In the genomic region with DNA sequence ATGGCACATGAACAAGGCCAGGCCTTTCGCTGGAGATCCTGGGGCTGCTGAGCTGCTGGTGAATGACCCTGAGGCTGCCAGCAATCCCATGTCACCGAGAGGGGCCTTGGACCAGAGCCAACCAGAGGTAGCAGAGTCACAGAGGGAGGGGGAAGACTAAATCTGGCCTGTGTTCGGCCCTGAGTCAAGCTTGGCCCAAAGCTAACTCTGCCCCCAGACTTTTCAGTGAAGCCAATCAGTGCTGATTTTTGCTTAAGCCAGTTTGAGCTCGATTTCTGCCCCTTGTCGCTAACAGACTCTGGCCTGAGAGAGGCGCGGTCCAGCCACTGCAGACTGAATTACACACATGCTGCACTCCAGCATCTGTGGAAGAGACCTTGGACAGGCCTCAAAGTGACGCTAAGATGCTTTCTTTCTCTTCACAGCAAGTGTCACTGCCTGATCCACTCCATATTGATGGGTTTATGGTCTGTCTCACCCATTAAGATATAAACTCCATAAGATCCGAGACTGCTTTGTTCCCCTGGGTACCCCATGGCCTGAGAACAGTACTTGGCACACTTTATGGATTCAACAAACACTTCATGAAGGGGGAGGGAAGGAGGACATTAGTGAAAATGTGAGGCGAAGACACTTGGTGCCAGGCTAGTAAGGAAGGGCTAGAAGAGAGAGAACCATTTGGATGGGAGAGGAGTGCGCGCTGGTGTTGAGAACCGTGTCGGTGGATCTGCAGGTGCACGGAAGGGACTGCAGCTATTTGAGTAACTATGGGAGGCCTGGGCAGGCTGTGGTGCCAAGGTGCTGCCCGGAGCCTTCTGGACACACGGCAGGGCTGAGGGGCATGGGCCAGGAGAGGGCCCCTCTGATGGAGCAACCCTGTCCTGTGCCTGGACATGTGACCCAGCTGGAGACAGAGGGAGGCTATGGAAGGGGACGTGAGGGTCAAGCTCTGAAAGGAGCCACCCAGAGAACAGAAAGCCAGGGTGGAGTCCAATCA, we compare ENCODE assay signal across 9 cellular contexts. TPM values are rescaled to one million over a fixed set of nuclear protein-coding genes. Genes with fewer than 3 reads are reported as not detected.
DNase-seq lines count a peak whose midpoint lies in the region; ATAC-seq, FAIRE-seq and TF ChIP-seq lines count a peak whose summit lies in the region.
"Had no signal": no experiment of that assay in that cellular context is flagged by ENCODE, and none has a peak within 500 bp of the region (broad histone marks: within the 10 kb centered on the region; RNA-seq: fewer than 3 reads in every experiment).

No MANE protein-coding gene starts in this region.

- H3K56ac ChIP-seq in H1 (replicated peaks; ENCODE audit: insufficient read length, low read depth, low read length): no peak overlapping the region

- CTCF ChIA-PET in H1 (lab: Charles Lee; ENCODE audit: partially characterized antibody): interaction anchor here (0.6 to 5.8 kb wide), 7 partner anchors 7 to 156 kb away, joined by 3 to 43 read pairs (median 3); no protein-coding TSS in a partner anchor

- H2AFZ ChIP-seq in H1 (ENCODE audit: low read length): no peak overlapping the region
- H2AFZ ChIP-seq in neuronal stem cell (ENCODE audit: low read length): no peak overlapping the region

- 89% methylated on average over 18 of the region's 18 CpGs; no CpG with 5 or more reads in 1 of the 2 experiments for WGBS in H1 (ENCODE audit: extremely low coverage in 1 of 2, insufficient coverage in 1 of 2, insufficient read length in 1 of 2, insufficient replicate concordance in 2 of 2, low coverage in 1 of 2, low lambda C conversion rate in 2 of 2, missing lambda C conversion rate in 1 of 2), 2 experiments
- WGBS in neuronal stem cell (ENCODE audit: extremely low coverage in 2 of 2, insufficient read length in 2 of 2, insufficient replicate concordance in 1 of 2), 2 donors: no CpG with 5 or more reads among the region's 18 CpGs

- H2BK120ac ChIP-seq in H1 (replicated peaks; ENCODE audit: low read depth, low read length) (no peak overlapping the region), neuronal stem cell (ENCODE audit: low read depth, low read length) (no peak overlapping the region)

- no peak for ATAC-seq in HG03457 (IDR thresholded peaks at IDR 0.05; ENCODE audit: unreplicated experiment)
- no peak for ATAC-seq in GM19455 (IDR thresholded peaks at IDR 0.05; ENCODE audit: unreplicated experiment)
- no peak for ATAC-seq in GM21390 (IDR thresholded peaks at IDR 0.05; ENCODE audit: unreplicated experiment)
- ATAC-seq in HG03139 (IDR thresholded peaks at IDR 0.05; ENCODE audit: unreplicated experiment): no peak
- ATAC-seq: sciatic nerve had no signal

- H3K9ac ChIP-seq in H1 (replicated peaks in 1 of 4; ENCODE audit: extremely low read depth in 1 of 4, low read depth in 3 of 4, low read length in 3 of 4) (no peak overlapping the region), neuronal stem cell (ENCODE audit: low read depth, low read length, poor library complexity) (no peak overlapping the region)

- no peak for TF ChIP-seq EP300 in H1 (IDR thresholded peaks at IDR 0.05; ENCODE audit: borderline replicate concordance in 1 of 2, low read depth in 2 of 2, low read length in 2 of 2)

- H3K4me1 ChIP-seq in H1 (replicated peaks in 1 of 4; ENCODE audit: control insufficient read depth in 3 of 4, insufficient read depth in 4 of 4, low read length in 3 of 4) (peaks cover 7 to 32% (median 15%) of the 10 kb centered on the region in 4 experiments), neuronal stem cell (ENCODE audit: control insufficient read depth in 2 of 2, insufficient read depth in 1 of 2, low read depth in 1 of 2, low read length in 2 of 2) (peaks cover 19 to 23% of the 10 kb centered on the region in 2 donors)

- H4K20me1 ChIP-seq in H1 (replicated peaks in 1 of 2; ENCODE audit: control insufficient read depth in 1 of 2, insufficient read depth in 2 of 2, low read length in 2 of 2): peaks cover 50 to 55% of the 10 kb centered on the region in 2 experiments

- H2BK5ac ChIP-seq in H1 (ENCODE audit: low read depth, low read length): no peak overlapping the region
- H2BK5ac ChIP-seq in neuronal stem cell (ENCODE audit: low read length): peak overlapping the region; percentile 32

- H3K18ac ChIP-seq in H1 (ENCODE audit: extremely low read depth, low read length) (no peak overlapping the region), neuronal stem cell (ENCODE audit: low read length) (no peak overlapping the region)

- no peaks in the 10 kb centered on the region for H3K23me2 ChIP-seq in H1 (ENCODE audit: low read depth, low read length)

- H2AK5ac ChIP-seq in H1 (ENCODE audit: low read depth, low read length) (no peak overlapping the region), neuronal stem cell (ENCODE audit: low read depth, low read length) (no peak overlapping the region)

- H3K14ac ChIP-seq in H1 (ENCODE audit: insufficient read length) (no peak overlapping the region), neuronal stem cell (ENCODE audit: low read length) (no peak overlapping the region)

- FAIRE-seq in H1 (lab: Jason Lieb, UNC): no peak

- H3K4ac ChIP-seq in H1 (replicated peaks; ENCODE audit: insufficient read length, low read depth, low read length) (peak overlapping the region; percentile 33), neuronal stem cell (ENCODE audit: low read length) (no peak overlapping the region)

- H3K9me3 ChIP-seq in H1 (ENCODE audit: insufficient read depth in 2 of 2, low read depth in 1 of 2, low read length in 1 of 2) (no peaks in the 10 kb centered on the region), neuronal stem cell (replicated peaks in 1 of 2; ENCODE audit: control insufficient read depth in 2 of 2, insufficient read depth in 1 of 2, low read depth in 1 of 2, low read length in 2 of 2) (no peaks in the 10 kb centered on the region)

- no peak overlapping the region for H4K5ac ChIP-seq in H1 (ENCODE audit: insufficient read length, low read depth, low read length)

- H2BK15ac ChIP-seq in H1 (ENCODE audit: low read length): no peak overlapping the region
- no peak overlapping the region for H2BK15ac ChIP-seq in neuronal stem cell (ENCODE audit: low read length)

- H3K4me3 ChIP-seq in H1 (ENCODE audit: extremely low read depth in 1 of 4, insufficient read depth in 2 of 4, low read depth in 3 of 4, low read length in 4 of 4) (no peak overlapping the region), neuronal stem cell (ENCODE audit: low read length in 2 of 2) (no peak overlapping the region)

- H3K79me1 ChIP-seq in H1 (ENCODE audit: low read depth, low read length) (peaks cover 49% of the 10 kb centered on the region), neuronal stem cell (ENCODE audit: low read depth, low read length) (peaks cover 32% of the 10 kb centered on the region)

- H2BK12ac ChIP-seq in H1 (ENCODE audit: low read depth, low read length): no peak overlapping the region
- H2BK12ac ChIP-seq in neuronal stem cell (ENCODE audit: low read length): no peak overlapping the region

- H3K27ac ChIP-seq in H1 (ENCODE audit: low read depth, low read length): no peak overlapping the region
- no peak overlapping the region for H3K27ac ChIP-seq in neuronal stem cell (replicated peaks; ENCODE audit: low read length)

- H3K4me2 ChIP-seq in H1 (ENCODE audit: insufficient read depth in 1 of 2, low read depth in 2 of 2, low read length in 2 of 2) (no peak overlapping the region), neuronal stem cell (ENCODE audit: insufficient read depth, low read length, poor library complexity, severe bottlenecking) (no peak overlapping the region)

- no peak overlapping the region for H4K91ac ChIP-seq in H1 (replicated peaks; ENCODE audit: insufficient read length, low read length)
- no peak overlapping the region for H4K91ac ChIP-seq in neuronal stem cell (ENCODE audit: low read depth, low read length, poor library complexity)

- POLR2A ChIA-PET in H1 (lab: Charles Lee; ENCODE audit: partially characterized antibody): interaction anchor here (0.6 to 2.7 kb wide), 2 partner anchors 9 to 92 kb away, joined by 3 to 11 read pairs; no protein-coding TSS in a partner anchor

- TF ChIP-seq RAD21 in H1 (IDR thresholded peaks at IDR 0.05 in 1 of 2, conservative IDR thresholded peaks at IDR 0.05 in 1 of 2; ENCODE audit: low read depth in 2 of 2, low read length in 2 of 2): no peak

- no peak for TF ChIP-seq CTCF in H1 (IDR thresholded peaks at IDR 0.05; ENCODE audit: control extremely low read depth in 1 of 3, insufficient read depth in 1 of 3, low read depth in 1 of 3, low read length in 3 of 3)

- TF ChIP-seq POLR2A in H1 (IDR thresholded peaks at IDR 0.05; ENCODE audit: control extremely low read depth in 1 of 2, low read depth in 2 of 2, low read length in 2 of 2): no peak

- no peaks in the 10 kb centered on the region for H3K36me3 ChIP-seq in H1 (ENCODE audit: control insufficient read depth in 2 of 4, insufficient read depth in 4 of 4, low read length in 3 of 4)
- H3K36me3 ChIP-seq in neuronal stem cell (replicated peaks in 1 of 2; ENCODE audit: control insufficient read depth in 2 of 2, insufficient read depth in 2 of 2, low read length in 2 of 2): peaks cover 2 to 27% of the 10 kb centered on the region in 2 donors

- peak; percentile 93 for DNase-seq in DMS79 (lab: John Stamatoyannopoulos, UW)
- DNase-seq in NCI-H510A treated with DMSO at 0.1 percent for 48 hours (lab: John Stamatoyannopoulos, UW): peak; percentile 86
- no peak for DNase-seq in H1 (ENCODE audit: low read depth in 1 of 2, low spot score in 2 of 2)
- DNase-seq in neuronal stem cell (ENCODE audit: low spot score): no peak

- no peak overlapping the region for H2BK20ac ChIP-seq in H1 (ENCODE audit: low read length)

- no peaks in the 10 kb centered on the region; a peak in 1 of 7 replicates for H3K27me3 ChIP-seq in H1 (replicated peaks in 1 of 4; ENCODE audit: control insufficient read depth in 3 of 4, extremely low read depth in 1 of 4, insufficient read depth in 3 of 4, low read length in 3 of 4)
- no peaks in the 10 kb centered on the region for H3K27me3 ChIP-seq in neuronal stem cell (ENCODE audit: control insufficient read depth in 3 of 3, insufficient read depth in 3 of 3, low read depth in 1 of 3, low read length in 3 of 3)

- peaks cover 17 to 96% of the 10 kb centered on the region in 2 experiments for H3K79me2 ChIP-seq in H1 (ENCODE audit: control insufficient read depth in 1 of 2, insufficient read depth in 2 of 2, low read length in 2 of 2)

- H3K23ac ChIP-seq in H1 (ENCODE audit: insufficient read length) (no peak overlapping the region), neuronal stem cell (ENCODE audit: low read depth, low read length, poor library complexity) (peak overlapping the region; percentile 51)

- H4K8ac ChIP-seq in H1 (ENCODE audit: extremely low read depth, insufficient read depth, low read length) (no peak overlapping the region), neuronal stem cell (ENCODE audit: low read depth, low read length) (no peak overlapping the region)

RNA-seq across cellular contexts. Expression of a gene that starts 17.6 kb away (rescaled TPM):
- 87.0 and 95.4 TPM in 2 replicates for total RNA-seq in H1 (2021; fragmentation: NEBNext Ultra II Directional; extraction: Animal tissue kit (Norgen Biotek cat#: 25700))
- 122 and 159 TPM in 2 replicates for polyA plus RNA-seq in H1 (2011; rRNA removed)
- polyA plus RNA-seq in H1 (2011; cell fraction: cytosol; rRNA removed): 120 TPM
- polyA plus RNA-seq in H1 (2011; cell fraction: nucleus; rRNA removed): 149 TPM
- 62.4 to 96.0 TPM (median 89.7 TPM) in 4 replicates for polyA plus RNA-seq in H1 (2012, experiment 1 of 2)
- polyA plus RNA-seq in H1 (2012, experiment 2 of 2): 57.9 TPM
- 102 TPM for polyA plus RNA-seq in H1 (2013, experiment 1 of 2)
- 98.7 TPM for polyA plus RNA-seq in H1 (2013, experiment 2 of 2)
- polyA minus RNA-seq in H1 (2011; rRNA and poly(A)+ RNA removed): 52.2 and 53.3 TPM in 2 replicates
- polyA minus RNA-seq in H1 (2011; cell fraction: cytosol; rRNA and poly(A)+ RNA removed): 65.6 TPM
- 34.1 TPM for polyA minus RNA-seq in H1 (2011; cell fraction: nucleus; rRNA and poly(A)+ RNA removed)
- 112 TPM for polyA plus RNA-seq in neuronal stem cell (2013, experiment 1 of 2)
- 111 TPM for polyA plus RNA-seq in neuronal stem cell (2013, experiment 2 of 2)

RNA-seq across cellular contexts. Expression of a gene that starts 46.2 kb away (rescaled TPM):
- total RNA-seq in H1 (2021; fragmentation: NEBNext Ultra II Directional; extraction: Animal tissue kit (Norgen Biotek cat#: 25700)): 1.8 and 2.1 TPM in 2 replicates
- polyA plus RNA-seq in H1 (2011; rRNA removed): 2.4 and 4.2 TPM in 2 replicates
- polyA plus RNA-seq in H1 (2011; cell fraction: cytosol; rRNA removed): 4.2 TPM
- polyA plus RNA-seq in H1 (2011; cell fraction: nucleus; rRNA removed): 8.2 TPM
- 1.9 to 3.7 TPM (median 2.8 TPM) in 4 replicates for polyA plus RNA-seq in H1 (2012, experiment 1 of 2)
- polyA plus RNA-seq in H1 (2012, experiment 2 of 2): 1.7 TPM
- polyA plus RNA-seq in H1 (2013, experiment 1 of 2): 2.1 TPM
- 1.4 TPM for polyA plus RNA-seq in H1 (2013, experiment 2 of 2)
- polyA minus RNA-seq in H1 (2011; rRNA and poly(A)+ RNA removed): 0.24 and 0.47 TPM in 2 replicates
- 0.66 TPM for polyA minus RNA-seq in H1 (2011; cell fraction: cytosol; rRNA and poly(A)+ RNA removed)
- polyA minus RNA-seq in H1 (2011; cell fraction: nucleus; rRNA and poly(A)+ RNA removed): 1.1 TPM
- polyA plus RNA-seq in neuronal stem cell (2013, experiment 1 of 2): 3.0 TPM
- polyA plus RNA-seq in neuronal stem cell (2013, experiment 2 of 2): 3.0 TPM

RNA-seq across cellular contexts. Expression of a gene that starts 55.6 kb away (rescaled TPM):
- 1.2 and 1.3 TPM in 2 replicates for total RNA-seq in H1 (2021; fragmentation: NEBNext Ultra II Directional; extraction: Animal tissue kit (Norgen Biotek cat#: 25700))
- 2.2 and 3.9 TPM in 2 replicates for polyA plus RNA-seq in H1 (2011; rRNA removed)
- polyA plus RNA-seq in H1 (2011; cell fraction: cytosol; rRNA removed): 3.9 TPM
- polyA plus RNA-seq in H1 (2011; cell fraction: nucleus; rRNA removed): 5.9 TPM
- polyA plus RNA-seq in H1 (2012, experiment 1 of 2): 1.3 to 2.1 TPM (median 1.8 TPM) in 4 replicates
- 1.1 TPM for polyA plus RNA-seq in H1 (2012, experiment 2 of 2)
- polyA plus RNA-seq in H1 (2013, experiment 1 of 2): 1.2 TPM
- 1.5 TPM for polyA plus RNA-seq in H1 (2013, experiment 2 of 2)
- 0.56 and 1.1 TPM in 2 replicates for polyA minus RNA-seq in H1 (2011; rRNA and poly(A)+ RNA removed)
- 2.6 TPM for polyA minus RNA-seq in H1 (2011; cell fraction: cytosol; rRNA and poly(A)+ RNA removed)
- 2.6 TPM for polyA minus RNA-seq in H1 (2011; cell fraction: nucleus; rRNA and poly(A)+ RNA removed)
- polyA plus RNA-seq in neuronal stem cell (2013, experiment 1 of 2): 2.7 TPM
- polyA plus RNA-seq in neuronal stem cell (2013, experiment 2 of 2): 2.4 TPM

RNA-seq across cellular contexts. Expression of a gene that starts 56.7 kb away (rescaled TPM):
- 205 and 206 TPM in 2 replicates for total RNA-seq in H1 (2021; fragmentation: NEBNext Ultra II Directional; extraction: Animal tissue kit (Norgen Biotek cat#: 25700))
- polyA plus RNA-seq in H1 (2011; rRNA removed): 1,037 and 1,353 TPM in 2 replicates
- polyA plus RNA-seq in H1 (2011; cell fraction: cytosol; rRNA removed): 521 TPM
- polyA plus RNA-seq in H1 (2011; cell fraction: nucleus; rRNA removed): 400 TPM
- 90.6 to 331 TPM (median 298 TPM) in 4 replicates for polyA plus RNA-seq in H1 (2012, experiment 1 of 2)
- 720 TPM for polyA plus RNA-seq in H1 (2012, experiment 2 of 2)
- polyA plus RNA-seq in H1 (2013, experiment 1 of 2): 258 TPM
- 272 TPM for polyA plus RNA-seq in H1 (2013, experiment 2 of 2)
- 28.0 and 42.3 TPM in 2 replicates for polyA minus RNA-seq in H1 (2011; rRNA and poly(A)+ RNA removed)
- polyA minus RNA-seq in H1 (2011; cell fraction: cytosol; rRNA and poly(A)+ RNA removed): 42.3 TPM
- 35.8 TPM for polyA minus RNA-seq in H1 (2011; cell fraction: nucleus; rRNA and poly(A)+ RNA removed)
- 244 TPM for polyA plus RNA-seq in neuronal stem cell (2013, experiment 1 of 2)
- 235 TPM for polyA plus RNA-seq in neuronal stem cell (2013, experiment 2 of 2)

Comparison
In these comparisons a context has a peak if more than half of its experiments do, and no peak if none do; other contexts are left out.
1. DNase-seq: peak in DMS79 (single experiment) and NCI-H510A treated with DMSO at 0.1 percent for 48 hours (single experiment); none in H1 (0 of 2) and neuronal stem cell (single experiment).